Comparison of ENCODE assay signal across 1 cellular context in the genomic region with DNA sequence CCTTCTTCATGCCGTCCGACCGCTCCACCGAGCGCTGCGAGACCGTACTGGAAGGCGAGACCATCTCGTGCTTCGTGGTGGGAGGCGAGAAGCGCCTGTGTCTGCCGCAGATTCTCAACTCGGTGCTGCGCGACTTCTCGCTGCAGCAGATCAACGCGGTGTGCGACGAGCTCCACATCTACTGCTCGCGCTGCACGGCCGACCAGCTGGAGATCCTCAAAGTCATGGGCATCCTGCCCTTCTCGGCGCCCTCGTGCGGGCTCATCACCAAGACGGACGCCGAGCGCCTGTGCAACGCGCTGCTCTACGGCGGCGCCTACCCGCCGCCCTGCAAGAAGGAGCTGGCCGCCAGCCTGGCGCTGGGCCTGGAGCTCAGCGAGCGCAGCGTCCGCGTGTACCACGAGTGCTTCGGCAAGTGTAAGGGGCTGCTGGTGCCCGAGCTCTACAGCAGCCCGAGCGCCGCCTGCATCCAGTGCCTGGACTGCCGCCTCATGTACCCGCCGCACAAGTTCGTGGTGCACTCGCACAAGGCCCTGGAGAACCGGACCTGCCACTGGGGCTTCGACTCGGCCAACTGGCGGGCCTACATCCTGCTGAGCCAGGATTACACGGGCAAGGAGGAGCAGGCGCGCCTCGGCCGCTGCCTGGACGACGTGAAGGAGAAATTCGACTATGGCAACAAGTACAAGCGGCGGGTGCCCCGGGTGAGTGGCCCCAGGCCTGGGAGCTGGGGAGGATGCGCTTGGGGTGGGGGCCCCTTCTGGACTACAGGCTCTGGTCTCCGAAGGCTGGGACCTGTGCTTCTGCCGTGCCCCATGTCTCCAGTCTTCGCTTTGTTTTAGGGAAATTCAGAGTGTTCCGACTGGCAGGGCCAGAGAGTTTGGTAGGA.
A peak's percentile ranks its signal among the peaks of the same experiment; 100 is the strongest.
TF ChIP-seq lines count a peak whose summit lies in the region.

No MANE protein-coding gene starts in this region.

TF ChIP-seq in K562, 482 proteins besides CTCF, POLR2A, EP300 and RAD21 (continued from another document):
- no peak for TF ChIP-seq HDAC3 (IDR thresholded peaks at IDR 0.05; ENCODE audit: borderline replicate concordance, partially characterized antibody)
- no peak for TF ChIP-seq YBX1 (IDR thresholded peaks at IDR 0.05)
- TF ChIP-seq ILK (tag; IDR thresholded peaks at IDR 0.05; ENCODE audit: borderline replicate concordance, low read depth) = no peak
- TF ChIP-seq GABPB2 (CRISPR knock-in tag; conservative IDR thresholded peaks at IDR 0.05) = no peak
- no peak for TF ChIP-seq ZNF707 (CRISPR knock-in tag; conservative IDR thresholded peaks at IDR 0.05)
- TF ChIP-seq FOXK1 (CRISPR knock-in tag; IDR thresholded peaks at IDR 0.05; ENCODE audit: borderline replicate concordance) = no peak
- TF ChIP-seq KDM5B (IDR thresholded peaks at IDR 0.05; ENCODE audit: insufficient replicate concordance, low read depth, low read length) = peak; percentile 51
- no peak for TF ChIP-seq BMI1 (IDR thresholded peaks at IDR 0.05; ENCODE audit: low read length)
- TF ChIP-seq MED1 (CRISPR knock-in tag; IDR thresholded peaks at IDR 0.05; ENCODE audit: borderline replicate concordance) = no peak
- TF ChIP-seq ZSCAN29 (IDR thresholded peaks at IDR 0.05) = no peak
- no peak for TF ChIP-seq GATAD2B (IDR thresholded peaks at IDR 0.05; ENCODE audit: borderline replicate concordance)
- no peak for TF ChIP-seq ZNF311 (CRISPR knock-in tag; IDR thresholded peaks at IDR 0.05)
- peak; percentile 95 for TF ChIP-seq L3MBTL2 (IDR thresholded peaks at IDR 0.05)
- no peak for TF ChIP-seq NFXL1 (CRISPR knock-in tag; IDR thresholded peaks at IDR 0.05)
- TF ChIP-seq, protein P1, sequence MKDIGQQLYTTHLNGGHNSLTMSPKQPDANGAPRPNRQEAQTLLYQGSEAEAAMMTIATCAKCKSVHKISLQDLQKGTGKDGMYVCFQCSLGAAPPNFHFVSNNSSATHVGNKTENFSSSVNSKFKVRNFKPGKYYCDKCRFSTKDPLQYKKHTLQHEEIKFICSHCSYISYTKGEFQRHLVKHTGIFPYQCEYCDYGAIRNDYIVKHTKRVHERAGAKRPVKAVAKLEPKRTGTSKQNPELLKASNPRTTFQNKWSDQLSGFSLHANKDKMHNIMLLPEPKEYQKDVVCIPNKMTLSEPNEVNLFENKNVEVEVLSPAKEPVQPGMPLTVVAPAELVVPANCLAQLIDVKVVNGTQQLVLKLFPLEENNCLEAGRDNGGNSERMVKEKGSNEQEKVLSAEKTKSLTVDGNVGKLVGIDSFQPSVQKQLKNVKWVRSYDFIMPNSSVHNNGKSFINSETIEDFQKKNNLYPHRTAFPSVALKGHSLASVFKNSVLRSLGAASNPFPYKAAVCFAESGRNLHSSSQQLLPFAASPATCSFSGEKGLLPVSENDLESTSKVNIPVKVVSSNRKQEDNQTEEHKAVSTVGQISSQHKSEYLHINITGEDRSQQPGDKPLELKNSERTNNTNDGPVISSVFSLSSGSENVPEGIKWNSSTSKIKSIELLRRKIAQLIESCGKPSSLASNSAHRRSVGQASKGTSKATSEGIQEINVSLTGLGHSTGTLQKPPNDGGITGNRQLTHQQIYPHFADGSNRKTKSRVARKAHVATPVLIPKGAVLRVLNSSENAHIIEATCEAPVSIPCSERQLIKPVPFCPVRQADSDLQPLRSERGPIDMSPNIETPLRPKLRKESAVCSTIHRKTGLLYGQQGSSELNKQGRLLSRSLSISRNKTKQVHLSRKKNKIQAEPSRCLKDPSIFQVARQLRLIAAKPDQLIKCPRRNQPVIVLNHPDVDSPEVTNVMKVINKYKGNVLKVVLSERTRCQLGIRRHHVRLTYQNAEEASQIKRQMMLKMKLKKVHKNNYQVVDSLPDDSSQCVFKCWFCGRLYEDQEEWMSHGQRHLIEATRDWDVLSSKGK (CRISPR knock-in tag; IDR thresholded peaks at IDR 0.05) = no peak
- TF ChIP-seq, protein P2, sequence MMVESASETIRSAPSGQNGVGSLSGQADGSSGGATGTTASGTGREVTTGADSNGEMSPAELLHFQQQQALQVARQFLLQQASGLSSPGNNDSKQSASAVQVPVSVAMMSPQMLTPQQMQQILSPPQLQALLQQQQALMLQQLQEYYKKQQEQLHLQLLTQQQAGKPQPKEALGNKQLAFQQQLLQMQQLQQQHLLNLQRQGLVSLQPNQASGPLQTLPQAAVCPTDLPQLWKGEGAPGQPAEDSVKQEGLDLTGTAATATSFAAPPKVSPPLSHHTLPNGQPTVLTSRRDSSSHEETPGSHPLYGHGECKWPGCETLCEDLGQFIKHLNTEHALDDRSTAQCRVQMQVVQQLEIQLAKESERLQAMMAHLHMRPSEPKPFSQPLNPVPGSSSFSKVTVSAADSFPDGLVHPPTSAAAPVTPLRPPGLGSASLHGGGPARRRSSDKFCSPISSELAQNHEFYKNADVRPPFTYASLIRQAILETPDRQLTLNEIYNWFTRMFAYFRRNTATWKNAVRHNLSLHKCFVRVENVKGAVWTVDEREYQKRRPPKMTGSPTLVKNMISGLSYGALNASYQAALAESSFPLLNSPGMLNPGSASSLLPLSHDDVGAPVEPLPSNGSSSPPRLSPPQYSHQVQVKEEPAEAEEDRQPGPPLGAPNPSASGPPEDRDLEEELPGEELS (CRISPR knock-in tag; IDR thresholded peaks at IDR 0.05; ENCODE audit: borderline replicate concordance) = no peak
- 0 out of 2 replicates have a peak, but pooled peaks have one; percentile 6 for TF ChIP-seq MBD2 (IDR thresholded peaks at IDR 0.05; ENCODE audit: borderline replicate concordance, low read depth)
- no peak for TF ChIP-seq CSDE1 (IDR thresholded peaks at IDR 0.05)
- peak; percentile 44 for TF ChIP-seq SAP30 (IDR thresholded peaks at IDR 0.05; ENCODE audit: borderline replicate concordance, insufficient read depth, low read depth, low read length, poor library complexity, severe bottlenecking)
- TF ChIP-seq, protein P3, sequence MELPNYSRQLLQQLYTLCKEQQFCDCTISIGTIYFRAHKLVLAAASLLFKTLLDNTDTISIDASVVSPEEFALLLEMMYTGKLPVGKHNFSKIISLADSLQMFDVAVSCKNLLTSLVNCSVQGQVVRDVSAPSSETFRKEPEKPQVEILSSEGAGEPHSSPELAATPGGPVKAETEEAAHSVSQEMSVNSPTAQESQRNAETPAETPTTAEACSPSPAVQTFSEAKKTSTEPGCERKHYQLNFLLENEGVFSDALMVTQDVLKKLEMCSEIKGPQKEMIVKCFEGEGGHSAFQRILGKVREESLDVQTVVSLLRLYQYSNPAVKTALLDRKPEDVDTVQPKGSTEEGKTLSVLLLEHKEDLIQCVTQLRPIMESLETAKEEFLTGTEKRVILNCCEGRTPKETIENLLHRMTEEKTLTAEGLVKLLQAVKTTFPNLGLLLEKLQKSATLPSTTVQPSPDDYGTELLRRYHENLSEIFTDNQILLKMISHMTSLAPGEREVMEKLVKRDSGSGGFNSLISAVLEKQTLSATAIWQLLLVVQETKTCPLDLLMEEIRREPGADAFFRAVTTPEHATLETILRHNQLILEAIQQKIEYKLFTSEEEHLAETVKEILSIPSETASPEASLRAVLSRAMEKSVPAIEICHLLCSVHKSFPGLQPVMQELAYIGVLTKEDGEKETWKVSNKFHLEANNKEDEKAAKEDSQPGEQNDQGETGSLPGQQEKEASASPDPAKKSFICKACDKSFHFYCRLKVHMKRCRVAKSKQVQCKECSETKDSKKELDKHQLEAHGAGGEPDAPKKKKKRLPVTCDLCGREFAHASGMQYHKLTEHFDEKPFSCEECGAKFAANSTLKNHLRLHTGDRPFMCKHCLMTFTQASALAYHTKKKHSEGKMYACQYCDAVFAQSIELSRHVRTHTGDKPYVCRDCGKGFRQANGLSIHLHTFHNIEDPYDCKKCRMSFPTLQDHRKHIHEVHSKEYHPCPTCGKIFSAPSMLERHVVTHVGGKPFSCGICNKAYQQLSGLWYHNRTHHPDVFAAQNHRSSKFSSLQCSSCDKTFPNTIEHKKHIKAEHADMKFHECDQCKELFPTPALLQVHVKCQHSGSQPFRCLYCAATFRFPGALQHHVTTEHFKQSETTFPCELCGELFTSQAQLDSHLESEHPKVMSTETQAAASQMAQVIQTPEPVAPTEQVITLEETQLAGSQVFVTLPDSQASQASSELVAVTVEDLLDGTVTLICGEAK (IDR thresholded peaks at IDR 0.05) = peak; percentile 19; the same call in 1 of the 2 replicates
- TF ChIP-seq, protein P3 (CRISPR knock-in tag; IDR thresholded peaks at IDR 0.05) = peak; percentile 63; the same call in 1 of the 2 replicates
- 0 out of 2 replicates have a peak, but pooled peaks have one; percentile 20 for TF ChIP-seq TOE1 (IDR thresholded peaks at IDR 0.05; ENCODE audit: borderline replicate concordance)
- no peak for TF ChIP-seq TOE1 (CRISPR knock-in tag; IDR thresholded peaks at IDR 0.05; ENCODE audit: borderline replicate concordance, low read depth)
- TF ChIP-seq ZNF695 (CRISPR knock-in tag; IDR thresholded peaks at IDR 0.05) = no peak
- TF ChIP-seq ZNF830 (CRISPR knock-in tag; IDR thresholded peaks at IDR 0.05) = no peak
- 0 out of 2 replicates have a peak, but pooled peaks have one; percentile 66 for TF ChIP-seq SRSF1 (IDR thresholded peaks at IDR 0.05; ENCODE audit: low read depth, low read length)
- no peak for TF ChIP-seq CBX5 (IDR thresholded peaks at IDR 0.05; ENCODE audit: borderline replicate concordance, low read depth)
- TF ChIP-seq ILF3 (IDR thresholded peaks at IDR 0.05; ENCODE audit: borderline replicate concordance) = no peak
- no peak for TF ChIP-seq KAT8 (IDR thresholded peaks at IDR 0.05; ENCODE audit: low read depth)
- TF ChIP-seq ZNF77 (CRISPR knock-in tag; IDR thresholded peaks at IDR 0.05) = no peak
- no peak for TF ChIP-seq FOXJ3 (CRISPR knock-in tag; IDR thresholded peaks at IDR 0.05)
- TF ChIP-seq, protein P4, sequence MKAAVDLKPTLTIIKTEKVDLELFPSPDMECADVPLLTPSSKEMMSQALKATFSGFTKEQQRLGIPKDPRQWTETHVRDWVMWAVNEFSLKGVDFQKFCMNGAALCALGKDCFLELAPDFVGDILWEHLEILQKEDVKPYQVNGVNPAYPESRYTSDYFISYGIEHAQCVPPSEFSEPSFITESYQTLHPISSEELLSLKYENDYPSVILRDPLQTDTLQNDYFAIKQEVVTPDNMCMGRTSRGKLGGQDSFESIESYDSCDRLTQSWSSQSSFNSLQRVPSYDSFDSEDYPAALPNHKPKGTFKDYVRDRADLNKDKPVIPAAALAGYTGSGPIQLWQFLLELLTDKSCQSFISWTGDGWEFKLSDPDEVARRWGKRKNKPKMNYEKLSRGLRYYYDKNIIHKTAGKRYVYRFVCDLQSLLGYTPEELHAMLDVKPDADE (conservative IDR thresholded peaks at IDR 0.05; ENCODE audit: control insufficient read depth, low read depth, low read length) = peak; percentile 25; the same call in 1 of the 2 replicates
